In genomic region chr7:157412021-157412443, GRCh38 we compare ENCODE assay signal across 9 cellular contexts.
DNase-seq lines count a peak whose midpoint lies in the region; ATAC-seq lines count a peak whose summit lies in the region.
"Had no signal": no experiment of that assay in that cellular context is flagged by ENCODE, and none has a peak within 500 bp of the region (broad histone marks: within the 10 kb centered on the region; RNA-seq: fewer than 3 reads in every experiment).

No MANE protein-coding gene starts in this region.

- peaks cover 11% of the 10 kb centered on the region for H3K4me1 ChIP-seq in ACC112 (ENCODE audit: control insufficient read depth, insufficient read depth, low read length, unreplicated experiment)
- H3K4me1 ChIP-seq: thyroid gland had no signal

- no peaks in the 10 kb centered on the region for H3K27me3 ChIP-seq in ACC112 (ENCODE audit: insufficient read depth, low read length)
- H3K27me3 ChIP-seq: thyroid gland had no signal

- no peaks in the 10 kb centered on the region for H3K79me2 ChIP-seq in ACC112 (ENCODE audit: control insufficient read depth, insufficient read depth, low read length, unreplicated experiment)

- H3K36me3 ChIP-seq in ACC112 (ENCODE audit: insufficient read depth, low read length), result peaks cover 4% of the 10 kb centered on the region; the same call in 1 of the 2 replicates

- DNase-seq in HK-2 (ENCODE audit: unreplicated experiment) (peak; percentile 44), iris pigment epithelial cell (ENCODE audit: low read depth) (peak; percentile 91), NCI-H748 (lab: John Stamatoyannopoulos, UW; ENCODE audit: unreplicated experiment) (no peak), left ventricle myocardium superior (no peak), Ammon's horn (ENCODE audit: low spot score) (no peak)
- peak; percentile 49 for DNase-seq in activated CD8-positive, alpha-beta memory T cell treated with anti-CD3 and anti-CD28 coated beads, Interleukin-2, amount 50 U/mL, for 24 hours (ENCODE audit: extremely low read depth)
- DNase-seq: thyroid gland had no signal

- intact Hi-C loops in left ventricle myocardium superior (cut with micrococcal nuclease), result no loop called here

- peak overlapping the region; percentile 72 for H3K27ac ChIP-seq in ACC112 (ENCODE audit: low read depth, low read length)
- H3K27ac ChIP-seq: thyroid gland had no signal

- no peak overlapping the region for H3K4me3 ChIP-seq in ACC112 (ENCODE audit: low read depth, low read length)
- H3K4me3 ChIP-seq: thyroid gland had no signal

- no peak overlapping the region for H2AFZ ChIP-seq in ACC112 (ENCODE audit: low read length, unreplicated experiment)

- ATAC-seq in HG02610 (IDR thresholded peaks at IDR 0.05; ENCODE audit: unreplicated experiment), result no peak
- no peak for ATAC-seq in left ventricle myocardium superior

Comparison
In these comparisons a context has a peak if more than half of its experiments do, and no peak if none do; other contexts are left out.
1. DNase-seq: peak in HK-2 (single experiment), activated CD8-positive, alpha-beta memory T cell treated with anti-CD3 and anti-CD28 coated beads, Interleukin-2, amount 50 U/mL, for 24 hours (single experiment) and iris pigment epithelial cell (single experiment); none in NCI-H748 (single experiment), left ventricle myocardium superior (single experiment) and Ammon's horn (single experiment).